18 cellular contexts compared by ENCODE assay signal in the genomic region with DNA sequence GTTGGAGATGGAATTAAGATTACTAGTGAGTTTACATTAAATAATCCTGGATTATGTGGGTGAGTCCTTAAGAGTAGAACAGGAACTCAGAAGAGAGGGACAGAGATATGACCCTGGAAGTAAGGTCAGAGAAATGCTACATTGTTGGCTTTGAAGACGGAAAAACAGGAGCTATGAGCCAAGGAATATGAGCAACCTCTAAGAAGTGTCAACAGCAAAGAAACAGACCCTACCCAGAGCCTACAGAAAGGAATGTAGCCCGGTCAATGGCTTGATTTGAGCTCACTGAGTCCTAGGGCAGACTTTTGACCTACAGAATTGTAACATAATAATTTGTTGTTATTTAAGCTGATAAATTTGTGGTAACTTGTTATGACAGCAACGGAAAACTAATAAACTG.
DNase-seq lines count a peak whose midpoint lies in the region; ATAC-seq and TF ChIP-seq lines count a peak whose summit lies in the region.
"Had no signal": no experiment of that assay in that cellular context is flagged by ENCODE, and none has a peak within 500 bp of the region (broad histone marks: within the 10 kb centered on the region; RNA-seq: fewer than 3 reads in every experiment).

No MANE protein-coding gene starts in this region.

- H3K9me3 ChIP-seq in left ventricle myocardium inferior (replicated peaks): peaks cover 7% of the 10 kb centered on the region
- H3K9me3 ChIP-seq: A549, Caco-2 had no signal

- H3K9me3 Mint-ChIP-seq in stimulated activated effector memory CD8-positive, alpha-beta T cell treated with anti-CD3 and anti-CD28 coated beads, Interleukin-12 subunit alpha, Interleukin-12 subunit beta, amount 100 ng/mL, for 72 hours: peaks cover 7% of the 10 kb centered on the region

- intact Hi-C loops in Right ventricle myocardium inferior (cut with DNase I): no loop called here
- intact Hi-C loops in left cardiac atrium (cut with DNase I): no loop called here
- intact Hi-C loops in left ventricle myocardium inferior (cut with micrococcal nuclease): no loop called here

- peaks cover 13% of the 10 kb centered on the region for H3K4me1 ChIP-seq in left ventricle myocardium inferior
- H3K4me1 ChIP-seq: A549 had no signal

- H3K27ac ChIP-seq in left ventricle myocardium inferior (replicated peaks): peak overlapping the region; percentile 13
- H3K27ac ChIP-seq: 22Rv1, A549 had no signal

- TF ChIP-seq CTCF in left ventricle myocardium inferior (IDR thresholded peaks at IDR 0.05; ENCODE audit: borderline replicate concordance): no peak

- DNase-seq in Right ventricle myocardium inferior (ENCODE audit: missing footprints) (no peak), left cardiac atrium (no peak), ELF-1 (ENCODE audit: low read depth, low spot score) (peak; percentile 4), NCI-H82 treated with DMSO at 0.1 percent for 48 hours (lab: John Stamatoyannopoulos, UW; ENCODE audit: unreplicated experiment) (peak; percentile 10), left ventricle myocardium inferior (no peak), HuH-7 (ENCODE audit: low spot score) (no peak)
- DNase-seq in stimulated activated effector memory CD8-positive, alpha-beta T cell treated with anti-CD3 and anti-CD28 coated beads, Interleukin-12 subunit alpha, Interleukin-12 subunit beta, amount 100 ng/mL, for 72 hours (ENCODE audit: low spot score in 2 of 2): no peak
- DNase-seq: AML-193; Caco-2; CD4-positive, alpha-beta T cell; DMS153; DMS79; GF-D8; GOT3; H7 had no signal

- H3K36me3 Mint-ChIP-seq in stimulated activated effector memory CD8-positive, alpha-beta T cell treated with anti-CD3 and anti-CD28 coated beads, Interleukin-12 subunit alpha, Interleukin-12 subunit beta, amount 100 ng/mL, for 72 hours: no peaks in the 10 kb centered on the region

- peak; percentile 78 for ATAC-seq in Right ventricle myocardium inferior
- ATAC-seq in left cardiac atrium: no peak
- ATAC-seq in stimulated activated effector memory CD8-positive, alpha-beta T cell treated with anti-CD3 and anti-CD28 coated beads, Interleukin-12 subunit alpha, Interleukin-12 subunit beta, amount 100 ng/mL, for 72 hours: no peak
- ATAC-seq: A549, HCT116 had no signal

- no peak overlapping the region for H3K27ac Mint-ChIP-seq in stimulated activated effector memory CD8-positive, alpha-beta T cell treated with anti-CD3 and anti-CD28 coated beads, Interleukin-12 subunit alpha, Interleukin-12 subunit beta, amount 100 ng/mL, for 72 hours
- H3K27ac Mint-ChIP-seq: CD4-positive, alpha-beta T cell had no signal

- H3K4me1 Mint-ChIP-seq in stimulated activated effector memory CD8-positive, alpha-beta T cell treated with anti-CD3 and anti-CD28 coated beads, Interleukin-12 subunit alpha, Interleukin-12 subunit beta, amount 100 ng/mL, for 72 hours: no peaks in the 10 kb centered on the region

- no peak overlapping the region for H3K4me3 ChIP-seq in left ventricle myocardium inferior
- H3K4me3 ChIP-seq: A549 had no signal

- H3K27me3 ChIP-seq in left ventricle myocardium inferior (ENCODE audit: low read depth): no peaks in the 10 kb centered on the region

- no peak overlapping the region for H3K4me3 Mint-ChIP-seq in stimulated activated effector memory CD8-positive, alpha-beta T cell treated with anti-CD3 and anti-CD28 coated beads, Interleukin-12 subunit alpha, Interleukin-12 subunit beta, amount 100 ng/mL, for 72 hours
- H3K4me3 Mint-ChIP-seq: CD4-positive, alpha-beta T cell had no signal

- H3K36me3 ChIP-seq in left ventricle myocardium inferior: no peaks in the 10 kb centered on the region

Comparison
In these comparisons a context has a peak if more than half of its experiments do, and no peak if none do; other contexts are left out.
1. DNase-seq: peak in ELF-1 (single experiment) and NCI-H82 treated with DMSO at 0.1 percent for 48 hours (single experiment); none in Right ventricle myocardium inferior (single experiment), left cardiac atrium (single experiment), left ventricle myocardium inferior (single experiment), stimulated activated effector memory CD8-positive, alpha-beta T cell treated with anti-CD3 and anti-CD28 coated beads, Interleukin-12 subunit alpha, Interleukin-12 subunit beta, amount 100 ng/mL, for 72 hours (0 of 2) and HuH-7 (single experiment).